ENCODE assay signal across 1 cellular context in genomic region chr15:82045892-82046667, GRCh38.
TF ChIP-seq lines count a peak whose summit lies in the region.

MEX3B (minus strand) TSS chr15:82046018; CDS start chr15:82045705, 313 bp downstream.

TF ChIP-seq in GM12878, 131 proteins besides CTCF, POLR2A, EP300 and RAD21 (continued from another document):
- TF ChIP-seq ATF2 (IDR thresholded peaks at IDR 0.05; ENCODE audit: low read length): no peak
- TF ChIP-seq STAT3 (IDR thresholded peaks at IDR 0.05; ENCODE audit: low read depth, low read length): no peak
- TF ChIP-seq NKRF (conservative IDR thresholded peaks at IDR 0.05): 0 out of 2 replicates have a peak, but pooled peaks have one; percentile 10
- no peak for TF ChIP-seq ZBTB33 (IDR thresholded peaks at IDR 0.05)
